ENCODE assay signal across 20 cellular contexts in genomic region chr3:148331111-148331818, GRCh38.
A peak's percentile ranks its signal among the peaks of the same experiment; 100 is the strongest.
DNase-seq lines count a peak whose midpoint lies in the region; ATAC-seq, FAIRE-seq and TF ChIP-seq lines count a peak whose summit lies in the region.
"Had no signal": no experiment of that assay in that cellular context is flagged by ENCODE, and none has a peak within 500 bp of the region (broad histone marks: within the 10 kb centered on the region; RNA-seq: fewer than 3 reads in every experiment).

No MANE protein-coding gene starts in this region.

- no peak for FAIRE-seq in D721Med (lab: Jason Lieb, UNC)
- FAIRE-seq: endometrium had no signal

- peak; percentile 4 for DNase-seq in fibroblast of mammary gland (ENCODE audit: low read depth)
- DNase-seq in COLO668 (lab: John Stamatoyannopoulos, UW; ENCODE audit: unreplicated experiment): no peak
- no peak for DNase-seq in stimulated activated naive CD4-positive, alpha-beta T cell treated with Interleukin-2 at 50 U/mL for 16 hours (lab: John Stamatoyannopoulos, UW)
- DNase-seq in HPDE6-E6E7 (ENCODE audit: extremely low spot score): no peak
- no peak for DNase-seq in D721Med (ENCODE audit: insufficient read length, low spot score)
- DNase-seq: activated CD4-positive, alpha-beta T cell treated with anti-CD3 and anti-CD28 coated beads, Interleukin-2, amount 50 U/mL, for 4 hours; activated T-cell treated with anti-CD3 and anti-CD28 coated beads, Interleukin-2, amount 50 U/mL, for 72 hours; Caco-2; gastrocnemius medialis; Kasumi-1; NCI-H1436; NCI-H446; right cardiac atrium; stimulated activated CD4-positive, alpha-beta T cell treated with anti-CD3 and anti-CD28 coated beads, Interleukin-4, amount 100 ng/mL, for 24 hours; tibial artery had no signal

- ATAC-seq in GM18505 (IDR thresholded peaks at IDR 0.05; ENCODE audit: unreplicated experiment) (peak; percentile 64), GM21717 (IDR thresholded peaks at IDR 0.05; ENCODE audit: unreplicated experiment) (peak; percentile 74), HG03442 (IDR thresholded peaks at IDR 0.05; ENCODE audit: unreplicated experiment) (peak; percentile 52)
- ATAC-seq: activated T-cell treated with anti-CD3 and anti-CD28 coated beads, Interleukin-2, amount 50 U/mL, for 72 hours; gastrocnemius medialis; right cardiac atrium had no signal

- TF ChIP-seq CTCF in fibroblast of mammary gland (conservative IDR thresholded peaks at IDR 0.05; ENCODE audit: control insufficient read depth, insufficient read depth, low read depth, low read length): no peak
- TF ChIP-seq CTCF in D721Med (IDR thresholded peaks at IDR 0.05; ENCODE audit: insufficient read depth, missing control alignments): no peak

- TF ChIP-seq POLR2A in GM18505 (IDR thresholded peaks at IDR 0.05; ENCODE audit: borderline replicate concordance, extremely low read depth, insufficient read depth, insufficient read length): no peak

- no peak overlapping the region for H3K4me3 ChIP-seq in fibroblast of mammary gland (ENCODE audit: control insufficient read depth, low read depth, low read length)
- H3K4me3 ChIP-seq: gastrocnemius medialis, lung, tibial artery had no signal
